Comparison of ENCODE assay signal across 8 cellular contexts in genomic region chr6:169990095-169991030, GRCh38.
DNase-seq lines count a peak whose midpoint lies in the region; ATAC-seq and TF ChIP-seq lines count a peak whose summit lies in the region.

No MANE protein-coding gene starts in this region.

- H3K9ac ChIP-seq in trophoblast cell (ENCODE audit: low read length), result no peak overlapping the region
- H3K9ac ChIP-seq in mesendoderm (ENCODE audit: low read length), result no peak overlapping the region

- CTCF ChIA-PET in HEK293T (lab: Yijun Ruan, JAX), result no interaction called here

- no peak overlapping the region for H3K27ac ChIP-seq in trophoblast cell (ENCODE audit: low read depth, low read length)
- no peak overlapping the region for H3K27ac ChIP-seq in mesendoderm (ENCODE audit: low read depth, low read length)

- H3K4ac ChIP-seq in trophoblast cell (ENCODE audit: low read depth, low read length) (no peak overlapping the region), mesendoderm (ENCODE audit: low read depth, low read length) (no peak overlapping the region)

- no peak overlapping the region for H3K18ac ChIP-seq in trophoblast cell (ENCODE audit: low read length)
- H3K18ac ChIP-seq in mesendoderm (ENCODE audit: low read length), result no peak overlapping the region

- H2BK120ac ChIP-seq in trophoblast cell (ENCODE audit: insufficient read depth, low read length, poor library complexity) (no peak overlapping the region), mesendoderm (ENCODE audit: low read depth, low read length) (no peak overlapping the region)

- no peak overlapping the region for H2BK5ac ChIP-seq in trophoblast cell (ENCODE audit: low read depth, low read length, poor library complexity)
- no peak overlapping the region for H2BK5ac ChIP-seq in mesendoderm (ENCODE audit: low read length)

- no peak overlapping the region for H3K56ac ChIP-seq in mesendoderm (ENCODE audit: low read length)

- peaks cover 4% of the 10 kb centered on the region in 2 experiments for H3K4me1 ChIP-seq in trophoblast cell (ENCODE audit: control insufficient read depth in 1 of 2, insufficient read depth in 2 of 2, low read length in 2 of 2)
- H3K4me1 ChIP-seq in mesendoderm (ENCODE audit: control insufficient read depth, low read depth, low read length), result no peaks in the 10 kb centered on the region

- no peak overlapping the region for H3K4me3 ChIP-seq in trophoblast cell (ENCODE audit: low read depth, low read length)
- H3K4me3 ChIP-seq in mesendoderm (ENCODE audit: low read length), result no peak overlapping the region

- H2BK12ac ChIP-seq in trophoblast cell (ENCODE audit: low read length), result no peak overlapping the region

- H3K79me2 ChIP-seq in trophoblast cell (ENCODE audit: control insufficient read depth, insufficient read depth, low read length, poor library complexity) (no peaks in the 10 kb centered on the region), mesendoderm (ENCODE audit: control insufficient read depth, insufficient read depth, low read length) (no peaks in the 10 kb centered on the region)

- WGBS in trophoblast cell (ENCODE audit: extremely low coverage, insufficient coverage, insufficient read length), result no CpG with 5 or more reads among the region's 32 CpGs
- WGBS in mesendoderm (ENCODE audit: extremely low coverage, insufficient coverage, low lambda C conversion rate), result no CpG with 5 or more reads among the region's 32 CpGs

- DNase-seq in KG1 (lab: John Stamatoyannopoulos, UW) (peak; percentile 47), trophoblast cell (peak; percentile 31 to 38), mesendoderm (no peak), kidney tubule cell (ENCODE audit: low spot score) (no peak), NCI-H446 (lab: John Stamatoyannopoulos, UW) (no peak), HEK293T (ENCODE audit: extremely low spot score) (no peak)
- peak; percentile 49 for DNase-seq in activated naive CD4-positive, alpha-beta T cell treated with Interleukin-2 at 50 U/mL for 16 hours

- H3K4me2 ChIP-seq in trophoblast cell (ENCODE audit: low read length) (no peak overlapping the region), mesendoderm (ENCODE audit: low read length) (no peak overlapping the region)

- H4K8ac ChIP-seq in trophoblast cell (ENCODE audit: low read depth, low read length) (no peak overlapping the region), mesendoderm (ENCODE audit: low read depth, low read length) (no peak overlapping the region)

- H4K5ac ChIP-seq in mesendoderm (ENCODE audit: low read length), result no peak overlapping the region

- H3K27me3 ChIP-seq in trophoblast cell (ENCODE audit: insufficient read depth, low read length), result no peaks in the 10 kb centered on the region
- no peaks in the 10 kb centered on the region for H3K27me3 ChIP-seq in mesendoderm (ENCODE audit: insufficient read depth, low read length, poor library complexity)

- H3K9me3 ChIP-seq in trophoblast cell (ENCODE audit: insufficient read depth, low read depth, low read length), result peaks cover 5% of the 10 kb centered on the region

- H2AK5ac ChIP-seq in trophoblast cell (ENCODE audit: low read length), result no peak overlapping the region
- no peak overlapping the region for H2AK5ac ChIP-seq in mesendoderm (ENCODE audit: low read length)

- H3K79me1 ChIP-seq in trophoblast cell (ENCODE audit: low read length), result no peaks in the 10 kb centered on the region
- no peaks in the 10 kb centered on the region for H3K79me1 ChIP-seq in mesendoderm (ENCODE audit: low read length)

- H3K14ac ChIP-seq in trophoblast cell (ENCODE audit: low read length), result no peak overlapping the region

- no peak overlapping the region for H2BK15ac ChIP-seq in mesendoderm (replicated peaks; ENCODE audit: low read depth)

- no peaks in the 10 kb centered on the region for H3K36me3 ChIP-seq in trophoblast cell (ENCODE audit: control insufficient read depth in 1 of 2, insufficient read depth in 2 of 2, low read length in 2 of 2)
- no peaks in the 10 kb centered on the region for H3K36me3 ChIP-seq in mesendoderm (ENCODE audit: control insufficient read depth, insufficient read depth, low read length)

- ATAC-seq in GM19351 (IDR thresholded peaks at IDR 0.05; ENCODE audit: unreplicated experiment), result peak; percentile 78

- no peak overlapping the region for H4K12ac ChIP-seq in trophoblast cell (ENCODE audit: low read depth, low read length)

- no peak overlapping the region for H2AFZ ChIP-seq in trophoblast cell (ENCODE audit: insufficient read depth, low read length, poor library complexity)

- H4K91ac ChIP-seq in trophoblast cell (ENCODE audit: low read depth, low read length), result no peak overlapping the region

- H3K23ac ChIP-seq in trophoblast cell (ENCODE audit: low read length), result no peak overlapping the region
- H3K23ac ChIP-seq in mesendoderm (ENCODE audit: low read length), result no peak overlapping the region

- POLR2A ChIA-PET in HEK293T (lab: Yijun Ruan, JAX), result no interaction called here

TF ChIP-seq in HEK293T, 16 proteins besides CTCF, POLR2A, EP300 and RAD21:
- TF ChIP-seq ARNT (IDR thresholded peaks at IDR 0.05), result no peak
- TF ChIP-seq FOXA1 (IDR thresholded peaks at IDR 0.05), result no peak
- TF ChIP-seq L3MBTL2 (conservative IDR thresholded peaks at IDR 0.05), result no peak
- TF ChIP-seq PKNOX1 (IDR thresholded peaks at IDR 0.05), result no peak
- TF ChIP-seq SUZ12 (IDR thresholded peaks at IDR 0.05), result no peak
- TF ChIP-seq HDGF (IDR thresholded peaks at IDR 0.05; ENCODE audit: borderline replicate concordance), result no peak
- TF ChIP-seq NFRKB (IDR thresholded peaks at IDR 0.05), result no peak
- no peak for TF ChIP-seq ELF4 (IDR thresholded peaks at IDR 0.05)
- no peak for TF ChIP-seq ZNF384 (IDR thresholded peaks at IDR 0.05)
- no peak for TF ChIP-seq BHLHE40 (IDR thresholded peaks at IDR 0.05; ENCODE audit: borderline replicate concordance)

Comparison
In these comparisons a context has a peak if more than half of its experiments do, and no peak if none do; other contexts are left out.
1. DNase-seq: peak in KG1 (single experiment), activated naive CD4-positive, alpha-beta T cell treated with Interleukin-2 at 50 U/mL for 16 hours (single experiment) and trophoblast cell (2 of 2); none in mesendoderm (single experiment), kidney tubule cell (single experiment), NCI-H446 (0 of 2) and HEK293T (single experiment).